1 cellular context compared by ENCODE assay signal in the genomic region with DNA sequence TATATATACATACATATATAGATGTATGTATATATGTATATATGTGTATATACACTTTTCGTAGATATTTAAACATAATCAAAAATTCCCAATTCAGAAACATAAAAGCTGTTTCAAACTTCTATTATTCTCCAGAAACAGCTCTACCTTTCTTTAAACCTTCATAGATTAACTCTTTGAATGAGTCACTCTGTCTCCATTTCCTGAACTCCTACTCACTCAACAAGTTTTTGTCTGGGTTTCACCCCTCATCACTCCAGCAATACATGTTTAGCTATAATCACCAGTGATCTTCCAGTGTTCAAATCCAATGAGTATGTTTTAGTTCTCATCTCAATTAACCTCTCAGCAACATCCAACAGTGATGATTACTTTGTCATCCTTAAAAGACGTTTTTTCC.
TF ChIP-seq lines count a peak whose summit lies in the region.

No MANE protein-coding gene starts in this region.

TF ChIP-seq in WTC11, 78 proteins besides CTCF, POLR2A, EP300 and RAD21 (continued from another document):
- TF ChIP-seq ZNF317 (CRISPR knock-in tag; IDR thresholded peaks at IDR 0.05; ENCODE audit: borderline replicate concordance, low read depth) (no peak), ZNF138 (CRISPR knock-in tag; conservative IDR thresholded peaks at IDR 0.05) (no peak), IRF2 (CRISPR knock-in tag; IDR thresholded peaks at IDR 0.05; ENCODE audit: borderline replicate concordance, low read depth) (no peak), ZNF121 (CRISPR knock-in tag; IDR thresholded peaks at IDR 0.05) (no peak), ZBTB21 (CRISPR knock-in tag; IDR thresholded peaks at IDR 0.05; ENCODE audit: borderline replicate concordance) (no peak)
- TF ChIP-seq, protein P1, sequence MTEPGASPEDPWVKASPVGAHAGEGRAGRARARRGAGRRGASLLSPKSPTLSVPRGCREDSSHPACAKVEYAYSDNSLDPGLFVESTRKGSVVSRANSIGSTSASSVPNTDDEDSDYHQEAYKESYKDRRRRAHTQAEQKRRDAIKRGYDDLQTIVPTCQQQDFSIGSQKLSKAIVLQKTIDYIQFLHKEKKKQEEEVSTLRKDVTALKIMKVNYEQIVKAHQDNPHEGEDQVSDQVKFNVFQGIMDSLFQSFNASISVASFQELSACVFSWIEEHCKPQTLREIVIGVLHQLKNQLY (CRISPR knock-in tag; IDR thresholded peaks at IDR 0.05): no peak
- TF ChIP-seq, protein P2, sequence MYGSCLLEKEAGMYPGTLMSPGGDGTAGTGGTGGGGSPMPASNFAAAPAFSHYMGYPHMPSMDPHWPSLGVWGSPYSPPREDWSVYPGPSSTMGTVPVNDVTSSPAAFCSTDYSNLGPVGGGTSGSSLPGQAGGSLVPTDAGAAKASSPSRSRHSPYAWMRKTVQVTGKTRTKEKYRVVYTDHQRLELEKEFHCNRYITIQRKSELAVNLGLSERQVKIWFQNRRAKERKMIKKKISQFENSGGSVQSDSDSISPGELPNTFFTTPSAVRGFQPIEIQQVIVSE (CRISPR knock-in tag; IDR thresholded peaks at IDR 0.05; ENCODE audit: borderline replicate concordance): no peak
